ENCODE assay signal across 22 cellular contexts in genomic region chr19:32702010-32702409, GRCh38. TPM values are rescaled to one million over a fixed set of nuclear protein-coding genes. Genes with fewer than 3 reads are reported as not detected.
A peak's percentile ranks its signal among the peaks of the same experiment; 100 is the strongest.
DNase-seq lines count a peak whose midpoint lies in the region; ATAC-seq, FAIRE-seq and TF ChIP-seq lines count a peak whose summit lies in the region.
"Had no signal": no experiment of that assay in that cellular context is flagged by ENCODE, and none has a peak within 500 bp of the region (broad histone marks: within the 10 kb centered on the region; RNA-seq: fewer than 3 reads in every experiment).

No MANE protein-coding gene starts in this region.

- H3F3A ChIP-seq in GM23338 (replicated peaks; ENCODE audit: low read depth) (no peaks in the 10 kb centered on the region), neural progenitor cell (ENCODE audit: low read depth) (no peaks in the 10 kb centered on the region), PC-3 (ENCODE audit: low read length, unreplicated experiment) (no peaks in the 10 kb centered on the region)

- H3K9me3 ChIP-seq in neural progenitor cell (ENCODE audit: low read depth), result peaks cover 5% of the 10 kb centered on the region
- H3K9me3 ChIP-seq in PC-3 (ENCODE audit: low read length), result no peaks in the 10 kb centered on the region
- H3K9me3 ChIP-seq: colonic mucosa had no signal

- no peak overlapping the region for H2BK5ac ChIP-seq in mesendoderm (ENCODE audit: low read length)

- no peak overlapping the region for H3K4me3 ChIP-seq in GM23338
- H3K4me3 ChIP-seq in mesendoderm (ENCODE audit: low read length), result no peak overlapping the region
- H3K4me3 ChIP-seq in neural progenitor cell, result no peak overlapping the region
- H3K4me3 ChIP-seq in PC-3 (ENCODE audit: low read length), result no peak overlapping the region
- H3K4me3 ChIP-seq: colonic mucosa had no signal

- H3K9ac ChIP-seq in mesendoderm (ENCODE audit: low read length) (no peak overlapping the region), neural progenitor cell (no peak overlapping the region), PC-3 (ENCODE audit: low read length) (no peak overlapping the region)

- BruUV-seq in PC-3 (replicated peaks; lab: Mats Ljungman, UMichigan), result no TSS peak

- H3K4me3 Mint-ChIP-seq in GM23338, result no peak overlapping the region
- no peak overlapping the region for H3K4me3 Mint-ChIP-seq in neural progenitor cell
- H3K4me3 Mint-ChIP-seq: activated B cell treated with CpG ODN at 0.5 μM for 24 hours; activated T-cell treated with anti-CD3 and anti-CD28 coated beads, Interleukin-2, amount 50 U/mL, for 72 hours; brain had no signal

- H3K36me3 ChIP-seq in GM23338 (ENCODE audit: insufficient read depth) (0 out of 2 replicates have a peak, but pooled peaks cover 7% of the 10 kb centered on the region), mesendoderm (ENCODE audit: control insufficient read depth, insufficient read depth, low read length) (no peaks in the 10 kb centered on the region), neural progenitor cell (no peaks in the 10 kb centered on the region), PC-3 (ENCODE audit: low read depth, low read length) (peaks cover 21% of the 10 kb centered on the region)

- intact Hi-C loops in PC-3 (cut with micrococcal nuclease), result no loop called here

- peaks cover 17% of the 10 kb centered on the region for H3K4me1 Mint-ChIP-seq in GM23338
- no peaks in the 10 kb centered on the region for H3K4me1 Mint-ChIP-seq in neural progenitor cell
- H3K4me1 Mint-ChIP-seq: brain had no signal

- H3K18ac ChIP-seq in mesendoderm (ENCODE audit: low read length), result no peak overlapping the region

- H3K36me3 Mint-ChIP-seq in GM23338 (ENCODE audit: low read depth) (peaks cover 41% of the 10 kb centered on the region), neural progenitor cell (peaks cover 19% of the 10 kb centered on the region)

- H3K4me1 ChIP-seq in GM23338 (ENCODE audit: insufficient read depth) (peaks cover 19% of the 10 kb centered on the region), mesendoderm (ENCODE audit: control insufficient read depth, low read depth, low read length) (no peaks in the 10 kb centered on the region), neural progenitor cell (no peaks in the 10 kb centered on the region), PC-3 (ENCODE audit: insufficient read depth, low read length) (no peaks in the 10 kb centered on the region)
- H3K4me1 ChIP-seq: colonic mucosa had no signal

- POLR2A ChIA-PET in PC-3 (lab: Charles Lee; ENCODE audit: unreplicated experiment), result no interaction called here

- H3K79me1 ChIP-seq in mesendoderm (ENCODE audit: low read length), result no peaks in the 10 kb centered on the region

- H3K79me2 ChIP-seq in GM23338 (replicated peaks; ENCODE audit: insufficient read depth) (no peaks in the 10 kb centered on the region), mesendoderm (ENCODE audit: control insufficient read depth, insufficient read depth, low read length) (no peaks in the 10 kb centered on the region), neural progenitor cell (ENCODE audit: low read depth) (no peaks in the 10 kb centered on the region), PC-3 (ENCODE audit: low read length) (peaks cover 73% of the 10 kb centered on the region)

- H3K27me3 ChIP-seq in GM23338 (ENCODE audit: insufficient read depth), result peaks cover 23% of the 10 kb centered on the region
- no peaks in the 10 kb centered on the region for H3K27me3 ChIP-seq in mesendoderm (ENCODE audit: insufficient read depth, low read length, poor library complexity)
- no peaks in the 10 kb centered on the region for H3K27me3 ChIP-seq in neural progenitor cell
- H3K27me3 ChIP-seq in PC-3 (ENCODE audit: low read length), result no peaks in the 10 kb centered on the region
- H3K27me3 ChIP-seq: colonic mucosa had no signal

- no peak overlapping the region for H3K4ac ChIP-seq in mesendoderm (ENCODE audit: low read depth, low read length)

- peaks cover 26% of the 10 kb centered on the region for H3K9me3 Mint-ChIP-seq in GM23338
- H3K9me3 Mint-ChIP-seq in neural progenitor cell, result peaks cover 34% of the 10 kb centered on the region

- H4K5ac ChIP-seq in mesendoderm (ENCODE audit: low read length), result no peak overlapping the region

- no CpG with 5 or more reads among the region's 5 CpGs for WGBS in mesendoderm (ENCODE audit: extremely low coverage, insufficient coverage, low lambda C conversion rate)

- H3K23ac ChIP-seq in mesendoderm (ENCODE audit: low read length), result no peak overlapping the region

- H4K20me1 ChIP-seq in GM23338 (replicated peaks; ENCODE audit: insufficient read depth), result peaks cover 5% of the 10 kb centered on the region
- no peaks in the 10 kb centered on the region for H4K20me1 ChIP-seq in neural progenitor cell (ENCODE audit: low read depth)
- H4K20me1 ChIP-seq in PC-3 (ENCODE audit: low read length), result no peaks in the 10 kb centered on the region

- H3K56ac ChIP-seq in mesendoderm (ENCODE audit: low read length), result no peak overlapping the region

- no peak overlapping the region for H2BK120ac ChIP-seq in mesendoderm (ENCODE audit: low read depth, low read length)

- FAIRE-seq in GM19239 (lab: Jason Lieb, UNC), result no peak
- FAIRE-seq: H54, keratinocyte had no signal

- H2BK15ac ChIP-seq in mesendoderm (replicated peaks; ENCODE audit: low read depth), result no peak overlapping the region

- TF ChIP-seq CTCF in GM23338 (conservative IDR thresholded peaks at IDR 0.05; ENCODE audit: low read depth in 2 of 2) (no peak), neural progenitor cell (IDR thresholded peaks at IDR 0.05) (no peak), PC-3 (conservative IDR thresholded peaks at IDR 0.05; ENCODE audit: low read depth, low read length) (no peak)

- H3K27ac ChIP-seq in GM23338 (ENCODE audit: low read depth), result no peak overlapping the region
- no peak overlapping the region for H3K27ac ChIP-seq in mesendoderm (ENCODE audit: low read depth, low read length)
- no peak overlapping the region for H3K27ac ChIP-seq in neural progenitor cell
- H3K27ac ChIP-seq in PC-3 (ENCODE audit: low read length), result no peak overlapping the region
- H3K27ac ChIP-seq: colonic mucosa had no signal

- H3K27me3 Mint-ChIP-seq in GM23338 (ENCODE audit: insufficient read depth, low read depth, poor library complexity) (peaks cover 17% of the 10 kb centered on the region), neural progenitor cell (ENCODE audit: insufficient read depth, low read depth) (peaks cover 2% of the 10 kb centered on the region)
- H3K27me3 Mint-ChIP-seq: activated B cell treated with CpG ODN at 0.5 μM for 24 hours had no signal

- ATAC-seq in GM23338 (no peak), PC-3 (no peak)
- ATAC-seq: activated naive CD4-positive, alpha-beta T cell treated with anti-CD3 and anti-CD28 coated beads, Interleukin-2, amount 50 U/mL, for 72 hours; activated T-cell treated with anti-CD3 and anti-CD28 coated beads, Interleukin-2, amount 50 U/mL, for 72 hours; sciatic nerve; stimulated activated naive CD8-positive, alpha-beta T cell treated with anti-CD3 and anti-CD28 coated beads, Interleukin-15, Interleukin-2, amounts not matched to agents 100 U/mL and 50 U/mL, for 24 hours had no signal

- H2AFZ ChIP-seq in GM23338 (no peak overlapping the region), neural progenitor cell (replicated peaks) (no peak overlapping the region), PC-3 (ENCODE audit: low read length) (no peak overlapping the region)

- CTCF ChIA-PET in PC-3 (lab: Charles Lee), result no interaction called here

- no peaks in the 10 kb centered on the region for H3K9me2 ChIP-seq in GM23338 (ENCODE audit: insufficient read depth)
- H3K9me2 ChIP-seq in PC-3 (replicated peaks; ENCODE audit: low read length), result no peaks in the 10 kb centered on the region

- no peak overlapping the region for H2AK5ac ChIP-seq in mesendoderm (ENCODE audit: low read length)

- H3K27ac Mint-ChIP-seq in GM23338, result no peak overlapping the region
- H3K27ac Mint-ChIP-seq in neural progenitor cell, result no peak overlapping the region
- H3K27ac Mint-ChIP-seq: activated B cell treated with CpG ODN at 0.5 μM for 24 hours; activated naive CD4-positive, alpha-beta T cell treated with anti-CD3 and anti-CD28 coated beads, Interleukin-2, amount 50 U/mL, for 72 hours; activated T-cell treated with anti-CD3 and anti-CD28 coated beads, Interleukin-2, amount 50 U/mL, for 72 hours; brain had no signal

- H4K8ac ChIP-seq in mesendoderm (ENCODE audit: low read depth, low read length), result no peak overlapping the region

- H3K4me2 ChIP-seq in GM23338, result no peak overlapping the region
- no peak overlapping the region for H3K4me2 ChIP-seq in mesendoderm (ENCODE audit: low read length)
- no peak overlapping the region for H3K4me2 ChIP-seq in neural progenitor cell
- H3K4me2 ChIP-seq in PC-3 (ENCODE audit: low read length), result no peak overlapping the region

- DNase-seq in GM23338 (ENCODE audit: low spot score), result peak; percentile 30
- peak; percentile 90 for DNase-seq in NCI-H146 treated with DMSO at 0.1 percent for 48 hours (lab: John Stamatoyannopoulos, UW; ENCODE audit: unreplicated experiment)
- peak; percentile 28 for DNase-seq in astrocyte of the hippocampus (ENCODE audit: low read depth, low spot score)
- peak; percentile 37 for DNase-seq in mesendoderm
- DNase-seq in GM19239 (ENCODE audit: insufficient read length, low spot score), result no peak
- DNase-seq in neural progenitor cell (ENCODE audit: low spot score), result no peak
- DNase-seq in PC-3, result no peak
- no peak for DNase-seq in stimulated activated CD8-positive, alpha-beta memory T cell treated with anti-CD3 and anti-CD28 coated beads, Interleukin-4, amount 100 ng/mL, for 48 hours
- DNase-seq: activated B cell treated with CpG ODN at 0.5 μM for 24 hours; activated CD8-positive, alpha-beta memory T cell treated with anti-CD3 and anti-CD28 coated beads for 24 hours; activated T-cell treated with anti-CD3 and anti-CD28 coated beads, Interleukin-2, amount 50 U/mL, for 72 hours; colonic mucosa; Karpas-422; NCI-H1436 treated with DMSO at 0.1 percent for 48 hours; SHP77 treated with DMSO at 0.1 percent for 48 hours; stimulated activated naive CD8-positive, alpha-beta T cell treated with anti-CD3 and anti-CD28 coated beads, Interleukin-15, Interleukin-2, amounts not matched to agents 100 U/mL and 50 U/mL, for 24 hours; trophoblast cell had no signal

RNA-seq across cellular contexts. Expression of gene NUDT19, which starts 10.4 kb away (rescaled TPM):
- total RNA-seq in GM23338 (2014; rRNA removed; shearing (Covaris generic)), result 3.5 and 3.9 TPM in 2 replicates
- 2.1 and 2.4 TPM in 2 replicates for polyA plus RNA-seq in GM23338 (2016; fragmentation: Nextera tagmentation; extraction: Ambion mirVana)
- polyA plus RNA-seq in mesendoderm (2013, experiment 1 of 2), result 3.1 TPM
- polyA plus RNA-seq in mesendoderm (2013, experiment 2 of 2), result 3.0 TPM
- total RNA-seq in neural progenitor cell (ENCODE audit: low replicate concordance) (4.1 and 4.4 TPM in 2 replicates), PC-3 (2014; rRNA removed) (13.3 TPM in 2 replicates)

RNA-seq across cellular contexts. Expression of gene TDRD12, which starts 17.6 kb away (rescaled TPM):
- total RNA-seq in GM23338 (2014; rRNA removed; shearing (Covaris generic)), result 2.2 and 2.8 TPM in 2 replicates
- polyA plus RNA-seq in GM23338 (2016; fragmentation: Nextera tagmentation; extraction: Ambion mirVana), result 0.68 and 1.0 TPM in 2 replicates
- polyA plus RNA-seq in mesendoderm (2013, experiment 1 of 2), result 0.67 TPM
- 0.98 TPM for polyA plus RNA-seq in mesendoderm (2013, experiment 2 of 2)
- total RNA-seq in neural progenitor cell (ENCODE audit: low replicate concordance), result 0.07 and 0.56 TPM in 2 replicates
- total RNA-seq in PC-3 (2014; rRNA removed), result 0.23 TPM in 1 of 2 replicates, not detected in the other

RNA-seq across cellular contexts. Expression of gene RGS9BP, which starts 26.4 kb away (rescaled TPM):
- 0.43 and 0.83 TPM in 2 replicates for total RNA-seq in GM23338 (2014; rRNA removed; shearing (Covaris generic))
- polyA plus RNA-seq in GM23338 (2016; fragmentation: Nextera tagmentation; extraction: Ambion mirVana), result 0.09 TPM in 1 of 2 replicates, not detected in the other
- polyA plus RNA-seq in mesendoderm (2013, experiment 1 of 2), result not detected
- 0.01 TPM for polyA plus RNA-seq in mesendoderm (2013, experiment 2 of 2)
- 0.28 TPM in 1 of 2 replicates, not detected in the other for total RNA-seq in neural progenitor cell (ENCODE audit: low replicate concordance)
- 1.3 and 1.6 TPM in 2 replicates for total RNA-seq in PC-3 (2014; rRNA removed)
- total RNA-seq: activated B cell treated with CpG ODN at 0.5 μM for 24 hours had no signal

RNA-seq across cellular contexts. Expression of gene ANKRD27, which starts 27.0 kb away (rescaled TPM):
- 48.7 and 51.6 TPM in 2 replicates for total RNA-seq in GM23338 (2014; rRNA removed; shearing (Covaris generic))
- 16.5 and 16.7 TPM in 2 replicates for polyA plus RNA-seq in GM23338 (2016; fragmentation: Nextera tagmentation; extraction: Ambion mirVana)
- 20.8 TPM for polyA plus RNA-seq in mesendoderm (2013, experiment 1 of 2)
- 21.7 TPM for polyA plus RNA-seq in mesendoderm (2013, experiment 2 of 2)
- total RNA-seq in neural progenitor cell (ENCODE audit: low replicate concordance) (24.9 and 30.5 TPM in 2 replicates), PC-3 (2014; rRNA removed) (14.3 and 17.0 TPM in 2 replicates)

Comparison
In these comparisons a context has a peak if more than half of its experiments do, and no peak if none do; other contexts are left out.
1. DNase-seq: peak in GM23338 (single experiment), NCI-H146 treated with DMSO at 0.1 percent for 48 hours (single experiment), astrocyte of the hippocampus (single experiment) and mesendoderm (single experiment); none in GM19239 (single experiment), neural progenitor cell (single experiment), PC-3 (single experiment) and stimulated activated CD8-positive, alpha-beta memory T cell treated with anti-CD3 and anti-CD28 coated beads, Interleukin-4, amount 100 ng/mL, for 48 hours (single experiment).